ENCODE assay signal across 9 cellular contexts in genomic region chr9:135084262-135084661, GRCh38. TPM values are rescaled to one million over a fixed set of nuclear protein-coding genes. Genes with fewer than 3 reads are reported as not detected.
"Had no signal": no experiment of that assay in that cellular context is flagged by ENCODE, and none has a peak within 500 bp of the region (broad histone marks: within the 10 kb centered on the region; RNA-seq: fewer than 3 reads in every experiment).

No MANE protein-coding gene starts in this region.

- H3K4me1 ChIP-seq: HAP-1 had no signal

- H3K4me3 ChIP-seq: GM23338, HAP-1, K562 had no signal

- H3K9me3 ChIP-seq: HAP-1 had no signal

- FAIRE-seq: HTR-8/SVneo, K562 had no signal

- H3K4me2 ChIP-seq: GM23338 had no signal

- H2AFZ ChIP-seq: GM23338 had no signal

- H3K36me3 ChIP-seq: HAP-1 had no signal

- ATAC-seq: GM23338, HCT116, K562 had no signal

- DNase-seq: H7, IMR-90, KG1 had no signal

RNA-seq across cellular contexts. Expression of gene OLFM1, which starts 3.2 kb away (rescaled TPM):
- total RNA-seq: HT-29, K562 had no signal
- polyA plus RNA-seq: K562 had no signal
